13 cellular contexts compared by ENCODE assay signal in the genomic region with DNA sequence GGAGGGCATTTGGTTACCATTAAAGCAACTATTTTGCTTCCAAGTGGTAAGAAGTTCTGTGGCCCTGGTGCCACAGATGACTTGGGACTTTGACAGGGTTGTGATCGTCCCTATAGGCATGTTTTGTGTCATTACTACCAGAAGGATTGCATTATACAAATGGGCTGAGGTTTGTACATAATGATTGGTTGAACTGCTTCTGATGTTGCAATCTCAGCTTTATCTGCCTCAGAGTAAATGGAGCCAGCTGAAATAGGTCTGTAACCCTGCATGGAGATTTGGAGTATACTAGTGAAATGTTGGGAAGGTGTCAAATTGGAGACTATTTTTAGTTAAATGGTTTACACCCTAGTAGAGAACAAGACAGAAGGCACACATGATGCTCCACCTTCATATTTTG. TPM values are rescaled to one million over a fixed set of nuclear protein-coding genes. Genes with fewer than 3 reads are reported as not detected.
DNase-seq lines count a peak whose midpoint lies in the region; ATAC-seq and TF ChIP-seq lines count a peak whose summit lies in the region.
"Had no signal": no experiment of that assay in that cellular context is flagged by ENCODE, and none has a peak within 500 bp of the region (broad histone marks: within the 10 kb centered on the region; RNA-seq: fewer than 3 reads in every experiment).

No MANE protein-coding gene starts in this region.

- H3K36me3 Mint-ChIP-seq in naive thymus-derived CD4-positive, alpha-beta T cell, result peaks cover 0 to 5% (median 4%) of the 10 kb centered on the region in 5 donors

- H3K36me3 ChIP-seq in mesodermal cell (ENCODE audit: control insufficient read depth, insufficient read depth, low read length), result no peaks in the 10 kb centered on the region
- no peaks in the 10 kb centered on the region for H3K36me3 ChIP-seq in vagina
- H3K36me3 ChIP-seq in naive thymus-derived CD4-positive, alpha-beta T cell (ENCODE audit: control insufficient read depth in 2 of 3, insufficient read depth in 3 of 3, low read length in 3 of 3), result no peaks in the 10 kb centered on the region

- 89% methylated on average over 1 of the region's 1 CpG; no CpG with 5 or more reads in 1 of the 2 experiments for WGBS in mesodermal cell (ENCODE audit: insufficient coverage in 2 of 2), 2 experiments

- no peaks in the 10 kb centered on the region for H3K9me3 ChIP-seq in mesodermal cell (ENCODE audit: control insufficient read depth, low read length)
- H3K9me3 ChIP-seq in vagina, result no peaks in the 10 kb centered on the region
- no peaks in the 10 kb centered on the region for H3K9me3 ChIP-seq in naive thymus-derived CD4-positive, alpha-beta T cell (ENCODE audit: control insufficient read depth in 2 of 3, low read length in 3 of 3)

- no peak overlapping the region for H3K4me3 Mint-ChIP-seq in naive thymus-derived CD4-positive, alpha-beta T cell
- H3K4me3 Mint-ChIP-seq: activated CD8-positive, alpha-beta T cell treated with anti-CD3 and anti-CD28 coated beads for 36 hours had no signal

- no peak overlapping the region for H3K27ac Mint-ChIP-seq in naive thymus-derived CD4-positive, alpha-beta T cell
- H3K27ac Mint-ChIP-seq: activated CD8-positive, alpha-beta T cell treated with anti-CD3 and anti-CD28 coated beads for 36 hours had no signal

- H3K4me3 ChIP-seq in mesodermal cell (ENCODE audit: extremely low read depth, insufficient read depth, low read length, poor library complexity, severe bottlenecking) (no peak overlapping the region), vagina (peak overlapping the region in 1 of 2 donors; percentile 11)
- H3K4me3 ChIP-seq in naive thymus-derived CD4-positive, alpha-beta T cell (ENCODE audit: low read length), result no peak overlapping the region

- no peak for TF ChIP-seq CTCF in vagina (IDR thresholded peaks at IDR 0.05)

- H3K4me1 ChIP-seq in mesodermal cell (ENCODE audit: control insufficient read depth, insufficient read depth, low read length, poor library complexity, severe bottlenecking) (peaks cover 53% of the 10 kb centered on the region), vagina (peaks cover 14% of the 10 kb centered on the region)
- no peaks in the 10 kb centered on the region for H3K4me1 ChIP-seq in naive thymus-derived CD4-positive, alpha-beta T cell (ENCODE audit: control insufficient read depth in 2 of 2, insufficient read depth in 2 of 2, low read length in 2 of 2)

- no peaks in the 10 kb centered on the region for H3K27me3 ChIP-seq in vagina
- no peaks in the 10 kb centered on the region for H3K27me3 ChIP-seq in naive thymus-derived CD4-positive, alpha-beta T cell (ENCODE audit: control insufficient read depth in 2 of 2, insufficient read depth in 2 of 2, low read length in 2 of 2)

- intact Hi-C loops in vagina (cut with DNase I), result loop anchor here (10.0 kb wide), 1 partner anchor 50 kb away; a partner anchor contains a TSS
- intact Hi-C loops in naive thymus-derived CD4-positive, alpha-beta T cell (cut with micrococcal nuclease), result no loop called here

- TF ChIP-seq POLR2A in vagina (IDR thresholded peaks at IDR 0.05), result no peak

- peaks cover 0 to 12% (median 0%) of the 10 kb centered on the region in 5 donors for H3K27me3 Mint-ChIP-seq in naive thymus-derived CD4-positive, alpha-beta T cell
- H3K27me3 Mint-ChIP-seq: activated CD8-positive, alpha-beta T cell treated with anti-CD3 and anti-CD28 coated beads for 36 hours had no signal

- CTCF ChIA-PET in naive thymus-derived CD4-positive, alpha-beta T cell (lab: Charles Lee), result interaction anchor here (1.0 kb wide), 1 partner anchor 47 kb away, joined by 4 read pairs; no protein-coding TSS in a partner anchor

- POLR2A ChIA-PET in naive thymus-derived CD4-positive, alpha-beta T cell (lab: Charles Lee), result no interaction called here

- H3K9me3 Mint-ChIP-seq in naive thymus-derived CD4-positive, alpha-beta T cell, result no peaks in the 10 kb centered on the region
- H3K9me3 Mint-ChIP-seq: activated CD8-positive, alpha-beta T cell treated with anti-CD3 and anti-CD28 coated beads for 36 hours had no signal

- H3K27ac ChIP-seq in mesodermal cell (ENCODE audit: low read depth, low read length, severe bottlenecking), result peak overlapping the region; percentile 89
- peak overlapping the region; percentile 16 for H3K27ac ChIP-seq in vagina
- H3K27ac ChIP-seq in naive thymus-derived CD4-positive, alpha-beta T cell (ENCODE audit: low read depth, low read length), result no peak overlapping the region
- H3K27ac ChIP-seq: 22Rv1, KMS-11 had no signal

- H3K4me1 Mint-ChIP-seq in naive thymus-derived CD4-positive, alpha-beta T cell, result peaks cover 0 to 10% (median 5%) of the 10 kb centered on the region in 7 donors

- ATAC-seq in naive thymus-derived CD4-positive, alpha-beta T cell, result no peak
- no peak for ATAC-seq in HG02852 (IDR thresholded peaks at IDR 0.05; ENCODE audit: unreplicated experiment)
- ATAC-seq: activated CD8-positive, alpha-beta T cell treated with anti-CD3 and anti-CD28 coated beads for 36 hours had no signal

- DNase-seq in DMS 273 (lab: John Stamatoyannopoulos, UW; ENCODE audit: unreplicated experiment) (peak; percentile 40), DMS 273 treated with DMSO at 0.1 percent for 48 hours (lab: John Stamatoyannopoulos, UW) (no peak), fibroblast of gingiva (ENCODE audit: low read depth) (peak; percentile 22), vagina (ENCODE audit: extremely low spot score in 2 of 2) (no peak), COLO668 (lab: John Stamatoyannopoulos, UW; ENCODE audit: unreplicated experiment) (no peak)
- no peak for DNase-seq in naive thymus-derived CD4-positive, alpha-beta T cell
- DNase-seq: activated CD8-positive, alpha-beta T cell treated with anti-CD3 and anti-CD28 coated beads for 36 hours; activated naive CD4-positive, alpha-beta T cell treated with Interleukin-2 at 50 U/mL for 16 hours; NCI-H1694 had no signal

RNA-seq across cellular contexts. Expression of a gene that starts 46.1 kb away (rescaled TPM):
- 534 TPM for polyA plus RNA-seq in mesodermal cell (2013, experiment 1 of 2)
- 623 TPM for polyA plus RNA-seq in mesodermal cell (2013, experiment 2 of 2)
- total RNA-seq in vagina, result 151 TPM
- total RNA-seq in naive thymus-derived CD4-positive, alpha-beta T cell, result 100 to 1,000 TPM; 174 to 235 (median 193) TPM
- 100 to 1,000 TPM; 405 to 566 TPM for polyA plus RNA-seq in naive thymus-derived CD4-positive, alpha-beta T cell

RNA-seq across cellular contexts. Expression of a gene that starts 59.8 kb away (rescaled TPM):
- polyA plus RNA-seq in mesodermal cell (2013, experiment 1 of 2), result 34.8 TPM
- polyA plus RNA-seq in mesodermal cell (2013, experiment 2 of 2), result 36.2 TPM
- total RNA-seq in vagina, result 45.2 TPM
- 10 to 100 TPM; 38.1 to 92.6 (median 62.4) TPM for total RNA-seq in naive thymus-derived CD4-positive, alpha-beta T cell
- 10 to 100 TPM; 68.7 to 76.8 TPM for polyA plus RNA-seq in naive thymus-derived CD4-positive, alpha-beta T cell

Comparison
In these comparisons a context has a peak if more than half of its experiments do, and no peak if none do; other contexts are left out.
1. DNase-seq: peak in DMS 273 (single experiment) and fibroblast of gingiva (single experiment); none in DMS 273 treated with DMSO at 0.1 percent for 48 hours (single experiment), vagina (0 of 2), COLO668 (single experiment) and naive thymus-derived CD4-positive, alpha-beta T cell (0 of 9).